10 cellular contexts compared by ENCODE assay signal in genomic region chr1:1373493-1374067, GRCh38. TPM values are rescaled to one million over a fixed set of nuclear protein-coding genes. Genes with fewer than 3 reads are reported as not detected.
A peak's percentile ranks its signal among the peaks of the same experiment; 100 is the strongest.
DNase-seq lines count a peak whose midpoint lies in the region; ATAC-seq, FAIRE-seq and TF ChIP-seq lines count a peak whose summit lies in the region.
"Had no signal": no experiment of that assay in that cellular context is flagged by ENCODE, and none has a peak within 500 bp of the region (broad histone marks: within the 10 kb centered on the region; RNA-seq: fewer than 3 reads in every experiment).

No MANE protein-coding gene starts in this region.

- peak overlapping the region; percentile 90 for H3K4me3 Mint-ChIP-seq in activated T-cell treated with anti-CD3 and anti-CD28 coated beads, Interleukin-2, amount 50 U/mL, for 24 hours
- H3K4me3 Mint-ChIP-seq in astrocyte (ENCODE audit: unreplicated experiment), result peak overlapping the region; percentile 86

- H3K27ac ChIP-seq in astrocyte (ENCODE audit: low read depth, low read length) (no peak overlapping the region), thoracic aorta (no peak overlapping the region)

- no peak overlapping the region for H2AFZ ChIP-seq in astrocyte (ENCODE audit: low read depth, low read length)

- H3K36me3 ChIP-seq in astrocyte (ENCODE audit: insufficient read depth, low read length) (peaks cover 3% of the 10 kb centered on the region), kidney epithelial cell (ENCODE audit: control insufficient read depth, insufficient read depth, low read length) (no peaks in the 10 kb centered on the region), thoracic aorta (peaks cover 7% of the 10 kb centered on the region)

- ATAC-seq in thoracic aorta (ENCODE audit: insufficient number of reproducible peaks, low FRiP score, low read depth), result no peak
- no peak for ATAC-seq in activated CD4-positive, CD25-positive, alpha-beta regulatory T cell treated with anti-CD3 and anti-CD28 coated beads, Interleukin-2, amount 50 U/mL, for 24 hours

- peaks cover 33% of the 10 kb centered on the region for H3K36me3 Mint-ChIP-seq in activated T-cell treated with anti-CD3 and anti-CD28 coated beads, Interleukin-2, amount 50 U/mL, for 24 hours (ENCODE audit: low read depth)
- H3K36me3 Mint-ChIP-seq in astrocyte (ENCODE audit: low read depth, unreplicated experiment), result peaks cover 2% of the 10 kb centered on the region

- peaks cover 26% of the 10 kb centered on the region for H4K20me1 ChIP-seq in astrocyte (ENCODE audit: insufficient read depth, low read length)

- TF ChIP-seq CTCF in astrocyte (IDR thresholded peaks at IDR 0.05; ENCODE audit: insufficient read depth, low read depth, low read length) (no peak), kidney epithelial cell (IDR thresholded peaks at IDR 0.05; ENCODE audit: insufficient read depth, low read length, poor library complexity, severe bottlenecking) (no peak), thoracic aorta (IDR thresholded peaks at IDR 0.05) (no peak)

- H3K4me3 ChIP-seq in astrocyte (ENCODE audit: insufficient read depth, low read depth, low read length), result peak overlapping the region; percentile 78
- H3K4me3 ChIP-seq in kidney epithelial cell (ENCODE audit: low read depth, low read length), result peak overlapping the region; percentile 96
- H3K4me3 ChIP-seq in thoracic aorta, result peak overlapping the region; percentile 81

- no peak for DNase-seq in activated T-cell treated with anti-CD3 and anti-CD28 coated beads, Interleukin-2, amount 50 U/mL, for 24 hours
- DNase-seq in activated T-cell treated with anti-CD3 and anti-CD28 coated beads, Interleukin-2, amount 50 U/mL, for 48 hours, result no peak
- DNase-seq in astrocyte (ENCODE audit: low read depth), result no peak
- no peak for DNase-seq in kidney epithelial cell (ENCODE audit: low read depth)
- DNase-seq in thoracic aorta (ENCODE audit: low spot score), result no peak
- no peak for DNase-seq in NCI-H524 (lab: John Stamatoyannopoulos, UW)
- no peak for DNase-seq in kidney tubule cell (ENCODE audit: low spot score)
- DNase-seq: cortex of kidney, GOT3 had no signal

- peaks cover 18% of the 10 kb centered on the region for H3K4me1 ChIP-seq in astrocyte (ENCODE audit: insufficient read depth, low read length)
- peaks cover 22 to 29% of the 10 kb centered on the region in 2 donors for H3K4me1 ChIP-seq in thoracic aorta (ENCODE audit: control insufficient read depth in 1 of 2, low read depth in 2 of 2)

- peaks cover 39% of the 10 kb centered on the region for H3K4me1 Mint-ChIP-seq in activated T-cell treated with anti-CD3 and anti-CD28 coated beads, Interleukin-2, amount 50 U/mL, for 24 hours (ENCODE audit: low read depth)
- peaks cover 10% of the 10 kb centered on the region for H3K4me1 Mint-ChIP-seq in astrocyte (ENCODE audit: low read depth, unreplicated experiment)

- no peaks in the 10 kb centered on the region for H3K27me3 ChIP-seq in astrocyte (ENCODE audit: insufficient read depth, low read length)
- H3K27me3 ChIP-seq in kidney epithelial cell (ENCODE audit: control insufficient read depth, insufficient read depth, low read length), result no peaks in the 10 kb centered on the region
- H3K27me3 ChIP-seq in thoracic aorta (replicated peaks; ENCODE audit: insufficient read depth), result no peaks in the 10 kb centered on the region

- H3K9ac ChIP-seq in astrocyte (ENCODE audit: low read length), result peak overlapping the region; percentile 94

- H3K9me3 ChIP-seq in astrocyte (ENCODE audit: insufficient read depth, low read depth, low read length), result no peaks in the 10 kb centered on the region
- H3K9me3 ChIP-seq in thoracic aorta, result no peaks in the 10 kb centered on the region

- no peaks in the 10 kb centered on the region for H3K27me3 Mint-ChIP-seq in activated T-cell treated with anti-CD3 and anti-CD28 coated beads, Interleukin-2, amount 50 U/mL, for 24 hours
- H3K27me3 Mint-ChIP-seq in astrocyte (ENCODE audit: low read depth, unreplicated experiment), result no peaks in the 10 kb centered on the region

- H3K79me2 ChIP-seq in astrocyte (ENCODE audit: insufficient read depth, low read length), result peaks cover 34% of the 10 kb centered on the region

- H3K4me2 ChIP-seq in astrocyte (ENCODE audit: low read length), result peak overlapping the region; percentile 91

- peak overlapping the region; percentile 96 for H3K27ac Mint-ChIP-seq in activated T-cell treated with anti-CD3 and anti-CD28 coated beads, Interleukin-2, amount 50 U/mL, for 24 hours
- peak overlapping the region; percentile 47 for H3K27ac Mint-ChIP-seq in astrocyte (ENCODE audit: unreplicated experiment)

- no peaks in the 10 kb centered on the region for H3K9me3 Mint-ChIP-seq in activated T-cell treated with anti-CD3 and anti-CD28 coated beads, Interleukin-2, amount 50 U/mL, for 24 hours
- no peaks in the 10 kb centered on the region for H3K9me3 Mint-ChIP-seq in astrocyte (ENCODE audit: unreplicated experiment)

- FAIRE-seq in astrocyte (lab: Jason Lieb, UNC), result no peak

RNA-seq across cellular contexts. Expression of gene AURKAIP1, which starts 1.4 kb away (rescaled TPM):
- total RNA-seq in astrocyte, result 135 and 139 TPM in 2 replicates
- total RNA-seq in kidney epithelial cell, result 201 and 204 TPM in 2 replicates
- total RNA-seq in thoracic aorta, result 10 to 100 TPM; 43.5 to 94.5 TPM

RNA-seq across cellular contexts. Expression of gene MXRA8, which starts 15.2 kb away (rescaled TPM):
- total RNA-seq in astrocyte (112 and 139 TPM in 2 replicates), kidney epithelial cell (106 and 165 TPM in 2 replicates), thoracic aorta (100 to 1,000 TPM; 239 to 326 TPM)

RNA-seq across cellular contexts. Expression of gene DVL1, which starts 24.4 kb away (rescaled TPM):
- total RNA-seq in astrocyte, result 54.0 and 55.0 TPM in 2 replicates
- 87.3 and 101 TPM in 2 replicates for total RNA-seq in kidney epithelial cell
- 100 to 1,000 TPM in 1 of 2 donors, 10 to 100 TPM in 1; 66.2 to 101 TPM for total RNA-seq in thoracic aorta

RNA-seq across cellular contexts. Expression of gene CCNL2, which starts 25.6 kb away (rescaled TPM):
- total RNA-seq in astrocyte, result 194 and 197 TPM in 2 replicates
- total RNA-seq in kidney epithelial cell, result 134 and 136 TPM in 2 replicates
- 100 to 1,000 TPM; 214 to 313 TPM for total RNA-seq in thoracic aorta

RNA-seq across cellular contexts. Expression of gene MRPL20, which starts 33.5 kb away (rescaled TPM):
- total RNA-seq in astrocyte (87.3 and 88.5 TPM in 2 replicates), kidney epithelial cell (134 and 159 TPM in 2 replicates), thoracic aorta (100 to 1,000 TPM in 1 of 2 donors, 10 to 100 TPM in 1; 96.9 to 121 TPM)
